ENCODE assay signal across 31 cellular contexts in genomic region chr10:102962259-102962658, GRCh38.
"Had no signal": no experiment of that assay in that cellular context is flagged by ENCODE, and none has a peak within 500 bp of the region (broad histone marks: within the 10 kb centered on the region; RNA-seq: fewer than 3 reads in every experiment).

No MANE protein-coding gene starts in this region.

- H3K27me3 Mint-ChIP-seq: activated CD4-positive, alpha-beta memory T cell treated with anti-CD3 and anti-CD28 coated beads, Interleukin-2, amount 10 ng/mL, durations not matched to agents 7 days and 5 days; activated CD8-positive, alpha-beta memory T cell treated with anti-CD3 and anti-CD28 coated beads, Interleukin-2, amount 10 ng/mL, durations not matched to agents 7 days and 5 days; activated naive CD8-positive, alpha-beta T cell treated with anti-CD3 and anti-CD28 coated beads for 36 hours had no signal

- DNase-seq: activated CD4-positive, alpha-beta memory T cell treated with anti-CD3 and anti-CD28 coated beads, Interleukin-2, amount 10 ng/mL, durations not matched to agents 7 days and 5 days; activated CD4-positive, alpha-beta T cell treated with anti-CD3 and anti-CD28 coated beads for 1 hour; activated CD4-positive, alpha-beta T cell treated with anti-CD3 and anti-CD28 coated beads for 48 hours; activated CD4-positive, CD25-positive, alpha-beta regulatory T cell; activated CD8-positive, alpha-beta memory T cell treated with anti-CD3 and anti-CD28 coated beads for 24 hours; activated CD8-positive, alpha-beta memory T cell treated with anti-CD3 and anti-CD28 coated beads, Interleukin-2, amount 10 ng/mL, durations not matched to agents 7 days and 5 days; activated CD8-positive, alpha-beta memory T cell treated with anti-CD3 and anti-CD28 coated beads, Interleukin-2, amount 50 U/mL, for 48 hours; activated effector memory CD4-positive, alpha-beta T cell treated with Interleukin-2 at 50 U/mL for 16 hours; activated naive CD4-positive, alpha-beta T cell; activated naive CD4-positive, alpha-beta T cell treated with anti-CD3 and anti-CD28 coated beads, Interleukin-2, amount 50 U/mL, for 16 hours; activated naive CD8-positive, alpha-beta T cell treated with anti-CD3 and anti-CD28 coated beads for 36 hours; activated T-cell treated with anti-CD3 and anti-CD28 coated beads, Interleukin-2, amount 50 U/mL, for 48 hours; amygdala; cerebellar nuclear complex; NCI-H1092; NCI-H1436 treated with DMSO at 0.1 percent for 48 hours; NCI-H1694 treated with DMSO at 0.1 percent for 48 hours; NCI-H2029 treated with DMSO at 0.1 percent for 48 hours; NCI-H2107; NCI-H2171; NCI-H510A; NCI-H526; NCI-H748 treated with DMSO at 0.1 percent for 48 hours; NK-92 treated with Interleukin-12 subunit alpha and Interleukin-12 subunit beta, amount 100 ng/mL, for 24 hours; PC-3; SHP77; SJCRH30; T1000; WERI-Rb-1 had no signal

- H3K4me3 ChIP-seq: ascending aorta, SJCRH30, SK-N-MC had no signal

- H3K4me1 Mint-ChIP-seq: activated CD4-positive, alpha-beta memory T cell treated with anti-CD3 and anti-CD28 coated beads, Interleukin-2, amount 10 ng/mL, durations not matched to agents 7 days and 5 days; activated CD8-positive, alpha-beta memory T cell treated with anti-CD3 and anti-CD28 coated beads, Interleukin-2, amount 10 ng/mL, durations not matched to agents 7 days and 5 days; activated naive CD8-positive, alpha-beta T cell treated with anti-CD3 and anti-CD28 coated beads for 36 hours had no signal

- H3K27me3 ChIP-seq: ascending aorta, SJCRH30 had no signal

- H3K4me3 Mint-ChIP-seq: activated CD4-positive, alpha-beta memory T cell treated with anti-CD3 and anti-CD28 coated beads, Interleukin-2, amount 10 ng/mL, durations not matched to agents 7 days and 5 days; activated CD8-positive, alpha-beta memory T cell treated with anti-CD3 and anti-CD28 coated beads, Interleukin-2, amount 10 ng/mL, durations not matched to agents 7 days and 5 days; activated naive CD8-positive, alpha-beta T cell treated with anti-CD3 and anti-CD28 coated beads for 36 hours had no signal

- H3K9me3 ChIP-seq: ascending aorta, SJCRH30 had no signal

- H3K36me3 ChIP-seq: ascending aorta, SJCRH30, WERI-Rb-1 had no signal

- H3K36me3 Mint-ChIP-seq: activated CD8-positive, alpha-beta memory T cell treated with anti-CD3 and anti-CD28 coated beads, Interleukin-2, amount 10 ng/mL, durations not matched to agents 7 days and 5 days; activated naive CD8-positive, alpha-beta T cell treated with anti-CD3 and anti-CD28 coated beads for 36 hours had no signal

- H3K27ac ChIP-seq: ascending aorta, SJCRH30, SK-N-MC, WERI-Rb-1 had no signal

- H3K9me3 Mint-ChIP-seq: activated CD4-positive, alpha-beta memory T cell treated with anti-CD3 and anti-CD28 coated beads, Interleukin-2, amount 10 ng/mL, durations not matched to agents 7 days and 5 days; activated naive CD8-positive, alpha-beta T cell treated with anti-CD3 and anti-CD28 coated beads for 36 hours had no signal

- ATAC-seq: activated CD8-positive, alpha-beta memory T cell treated with anti-CD3 and anti-CD28 coated beads, Interleukin-2, amount 10 ng/mL, durations not matched to agents 7 days and 5 days; PC-3 had no signal

- H3K27ac Mint-ChIP-seq: activated CD4-positive, alpha-beta memory T cell treated with anti-CD3 and anti-CD28 coated beads, Interleukin-2, amount 10 ng/mL, durations not matched to agents 7 days and 5 days; activated CD8-positive, alpha-beta memory T cell treated with anti-CD3 and anti-CD28 coated beads, Interleukin-2, amount 10 ng/mL, durations not matched to agents 7 days and 5 days; activated naive CD8-positive, alpha-beta T cell treated with anti-CD3 and anti-CD28 coated beads for 36 hours had no signal
